ENCODE assay signal across 20 cellular contexts in the genomic region with DNA sequence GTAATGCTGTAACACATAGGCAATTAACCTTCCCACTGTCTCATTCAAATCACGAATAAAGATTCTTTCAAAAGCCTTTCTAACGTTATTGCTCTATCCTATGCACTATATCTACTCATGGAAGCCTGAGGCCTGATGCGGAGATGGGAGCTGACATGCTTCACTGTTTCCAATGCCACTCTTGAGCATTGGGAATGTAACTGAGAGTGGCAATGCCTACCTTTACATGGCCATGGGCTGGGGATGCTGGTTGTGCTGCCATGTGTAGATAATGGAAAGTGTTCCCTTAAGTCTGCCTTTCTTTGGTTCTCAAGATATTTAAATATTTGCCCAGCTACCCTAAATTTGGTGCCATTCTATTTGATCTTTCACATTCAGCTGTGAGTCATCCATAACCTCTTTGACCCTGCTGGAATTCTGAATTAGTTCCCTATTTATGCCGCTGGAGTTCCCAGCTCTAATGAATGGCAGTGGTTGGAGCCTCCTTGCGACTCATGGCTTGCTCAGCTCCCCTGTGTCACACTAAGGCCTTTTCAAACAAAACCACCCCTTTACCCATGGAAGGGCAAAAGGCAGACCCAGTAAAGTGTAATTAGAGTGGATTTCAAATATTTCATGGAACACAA. TPM values are rescaled to one million over a fixed set of nuclear protein-coding genes. Genes with fewer than 3 reads are reported as not detected.
A peak's percentile ranks its signal among the peaks of the same experiment; 100 is the strongest.
DNase-seq lines count a peak whose midpoint lies in the region; ATAC-seq, FAIRE-seq and TF ChIP-seq lines count a peak whose summit lies in the region.
"Had no signal": no experiment of that assay in that cellular context is flagged by ENCODE, and none has a peak within 500 bp of the region (broad histone marks: within the 10 kb centered on the region; RNA-seq: fewer than 3 reads in every experiment).

No MANE protein-coding gene starts in this region.

- CTCF ChIA-PET in Caco-2 (lab: Charles Lee): interaction anchor here (0.5 to 1.3 kb wide), 3 partner anchors 14 to 30 kb away, joined by 3 to 4 read pairs (median 3); a partner anchor contains a TSS

- POLR2A ChIA-PET in Caco-2 (lab: Charles Lee): no interaction called here

- FAIRE-seq in bronchial epithelial cell (lab: Jason Lieb, UNC): no peak
- FAIRE-seq: kidney had no signal

- peaks cover 26% of the 10 kb centered on the region for H3K9me3 Mint-ChIP-seq in Caco-2 (ENCODE audit: unreplicated experiment)

- H3K4me1 Mint-ChIP-seq in Caco-2 (ENCODE audit: low read depth, unreplicated experiment): peaks cover 19% of the 10 kb centered on the region
- H3K4me1 Mint-ChIP-seq: naive thymus-derived CD4-positive, alpha-beta T cell had no signal

- peak overlapping the region; percentile 1 for H3K27ac Mint-ChIP-seq in Caco-2 (ENCODE audit: unreplicated experiment)
- H3K27ac Mint-ChIP-seq: naive thymus-derived CD4-positive, alpha-beta T cell had no signal

- H3K36me3 Mint-ChIP-seq in Caco-2 (ENCODE audit: insufficient read depth, unreplicated experiment): no peaks in the 10 kb centered on the region
- H3K36me3 Mint-ChIP-seq: naive thymus-derived CD4-positive, alpha-beta T cell had no signal

- no peak for ATAC-seq in GM18858 (IDR thresholded peaks at IDR 0.05; ENCODE audit: unreplicated experiment)
- ATAC-seq: gastrocnemius medialis; naive thymus-derived CD4-positive, alpha-beta T cell had no signal

- intact Hi-C loops in Caco-2 (cut with micrococcal nuclease; ENCODE audit: unreplicated experiment): no loop called here

- TF ChIP-seq CTCF in Caco-2 (IDR thresholded peaks at IDR 0.05; ENCODE audit: insufficient read depth in 1 of 2, low read depth in 1 of 2, low read length in 1 of 2, severe bottlenecking in 1 of 2, unreplicated experiment in 1 of 2) (no peak), bronchial epithelial cell (IDR thresholded peaks at IDR 0.05; ENCODE audit: insufficient read depth, low read length, severe bottlenecking) (no peak)

- H3K9me3 ChIP-seq in Caco-2: peaks cover 2% of the 10 kb centered on the region; the same call in 1 of the 2 replicates
- H3K9me3 ChIP-seq: gastrocnemius medialis had no signal

- peaks cover 9% of the 10 kb centered on the region; the same call in 1 of the 2 replicates for H3K4me1 ChIP-seq in Caco-2
- H3K4me1 ChIP-seq: BLaER1 had no signal

- H3K4me3 Mint-ChIP-seq in Caco-2 (ENCODE audit: unreplicated experiment): no peak overlapping the region
- H3K4me3 Mint-ChIP-seq: naive thymus-derived CD4-positive, alpha-beta T cell had no signal

- H3K4me3 ChIP-seq in Caco-2 (ENCODE audit: low read depth, low read length) (no peak overlapping the region), bronchial epithelial cell (ENCODE audit: low read depth, low read length) (no peak overlapping the region)
- H3K4me3 ChIP-seq: BLaER1, gastrocnemius medialis, SJCRH30 had no signal

- no peaks in the 10 kb centered on the region for H3K27me3 Mint-ChIP-seq in Caco-2 (ENCODE audit: insufficient read depth, unreplicated experiment)

- BruUV-seq in Caco-2 (replicated peaks; lab: Mats Ljungman, UMichigan): no TSS peak

- H3K27me3 ChIP-seq in Caco-2 (replicated peaks; ENCODE audit: control insufficient read depth, insufficient read depth, low read length) (no peaks in the 10 kb centered on the region), bronchial epithelial cell (ENCODE audit: control insufficient read depth, insufficient read depth, low read length) (no peaks in the 10 kb centered on the region)
- H3K27me3 ChIP-seq: BLaER1, brain microvascular endothelial cell, gastrocnemius medialis, SJCRH30 had no signal

- no peaks in the 10 kb centered on the region for H3K36me3 ChIP-seq in Caco-2 (ENCODE audit: control insufficient read depth, insufficient read depth, low read length)
- H3K36me3 ChIP-seq in bronchial epithelial cell (ENCODE audit: control insufficient read depth, insufficient read depth, low read length): no peaks in the 10 kb centered on the region
- H3K36me3 ChIP-seq: BLaER1, brain microvascular endothelial cell, gastrocnemius medialis, SJCRH30 had no signal

- DNase-seq in Caco-2: peak in 1 of 2 experiments; percentile 23
- DNase-seq in M059J (ENCODE audit: low read depth): peak; percentile 87
- DNase-seq in bronchial epithelial cell (ENCODE audit: low read depth): peak; percentile 50
- peak; percentile 38 for DNase-seq in myocyte (ENCODE audit: low read depth)
- no peak for DNase-seq in NCI-H2107 (lab: John Stamatoyannopoulos, UW)
- no peak for DNase-seq in iPS-NIHi7 (ENCODE audit: extremely low spot score)
- DNase-seq in activated gamma-delta T cell (lab: John Stamatoyannopoulos, UW): no peak
- DNase-seq: activated gamma-delta T cell treated with Interleukin-2 at 50 U/mL for 16 hours; brain microvascular endothelial cell; effector CD4-positive, alpha-beta T cell; gastrocnemius medialis; Kasumi-1; kidney; naive thymus-derived CD4-positive, alpha-beta T cell; NCI-H1930; SJCRH30; stimulated activated CD4-positive, alpha-beta T cell treated with anti-CD3 and anti-CD28 coated beads, Interleukin-1b, Interleukin-23, amount 100 ng/mL, for 48 hours; stimulated activated CD8-positive, alpha-beta memory T cell treated with anti-CD3 and anti-CD28 coated beads, Interleukin-4, amount 100 ng/mL, for 48 hours had no signal

RNA-seq across cellular contexts. Expression of a gene that starts 21.4 kb away (rescaled TPM):
- total RNA-seq in Caco-2 (2022): 156 and 165 TPM in 2 replicates
- 967 and 1,045 TPM in 2 replicates for total RNA-seq in M059J (2014; rRNA removed; shearing (Covaris generic))
- 72.4 and 134 TPM in 2 replicates for total RNA-seq in bronchial epithelial cell
- total RNA-seq in myocyte: 234 and 270 TPM in 2 replicates
- 665 TPM for polyA plus RNA-seq in myocyte (2012)

Comparison
In these comparisons a context has a peak if more than half of its experiments do, and no peak if none do; other contexts are left out.
1. DNase-seq: peak in M059J (single experiment), bronchial epithelial cell (single experiment) and myocyte (single experiment); none in NCI-H2107 (single experiment), iPS-NIHi7 (single experiment) and activated gamma-delta T cell (single experiment).